ENCODE assay signal across 17 cellular contexts in the genomic region with DNA sequence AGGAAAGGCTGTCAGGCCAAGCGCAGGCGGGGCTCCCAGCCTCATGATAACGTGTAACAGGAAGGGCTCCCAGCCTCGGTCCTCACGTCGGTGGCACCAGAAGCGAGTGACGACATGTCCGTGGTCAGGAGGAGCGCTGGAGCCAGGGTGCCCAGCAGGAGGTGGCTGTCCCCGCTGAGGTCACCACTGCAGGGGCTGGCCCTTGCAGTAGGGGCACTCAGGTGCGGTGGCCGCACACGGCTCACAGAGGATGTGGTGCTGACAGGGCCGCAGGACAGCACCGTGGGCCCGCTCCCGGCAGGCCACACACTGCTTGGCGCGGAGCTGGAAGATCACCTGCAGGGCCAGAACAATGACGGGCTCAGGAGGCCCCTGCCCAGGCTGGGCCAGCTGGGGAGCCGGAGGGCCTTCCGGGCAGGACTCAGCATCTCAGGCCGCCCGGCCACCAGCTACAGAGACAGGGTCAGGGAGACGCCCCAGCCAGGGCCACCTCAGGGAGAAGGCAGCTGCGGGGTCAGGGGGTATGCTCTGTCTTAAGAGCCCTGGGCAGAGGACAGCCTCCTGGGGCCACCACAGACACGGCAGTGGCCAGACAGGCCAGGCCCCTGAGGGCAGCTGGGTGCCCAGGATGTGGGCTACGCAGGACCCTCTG.
"Had no signal": no experiment of that assay in that cellular context is flagged by ENCODE, and none has a peak within 500 bp of the region (broad histone marks: within the 10 kb centered on the region; RNA-seq: fewer than 3 reads in every experiment).

No MANE protein-coding gene starts in this region.

- H3K4me3 Mint-ChIP-seq: effector memory CD8-positive, alpha-beta T cell; memory B cell; naive thymus-derived CD8-positive, alpha-beta T cell had no signal

- H3K27me3 Mint-ChIP-seq: effector memory CD8-positive, alpha-beta T cell; memory B cell; naive thymus-derived CD8-positive, alpha-beta T cell had no signal

- H3K27ac ChIP-seq: neutrophil, tibial nerve had no signal

- FAIRE-seq: astrocyte, bronchial epithelial cell had no signal

- H3K9me3 ChIP-seq: neutrophil, tibial nerve had no signal

- ATAC-seq: effector memory CD8-positive, alpha-beta T cell; left ventricle myocardium superior; naive thymus-derived CD8-positive, alpha-beta T cell had no signal

- H3K4me3 ChIP-seq: tibial nerve had no signal

- DNase-seq: activated CD4-positive, alpha-beta T cell treated with anti-CD3 and anti-CD28 coated beads, Interleukin-2, amount 50 U/mL, for 4 hours; activated CD4-positive, CD25-positive, alpha-beta regulatory T cell treated with anti-CD3 and anti-CD28 coated beads, Interleukin-2, amount 50 U/mL, for 72 hours; dermis blood vessel endothelial cell; effector memory CD8-positive, alpha-beta T cell; foreskin melanocyte; kidney glomerular epithelial cell; naive thymus-derived CD8-positive, alpha-beta T cell; stimulated activated CD4-positive, alpha-beta T cell treated with anti-CD3 and anti-CD28 coated beads, Interleukin-12 subunit alpha, Interleukin-12 subunit beta, amount 100 ng/mL, for 4 hours; stimulated activated CD4-positive, alpha-beta T cell treated with anti-CD3 and anti-CD28 coated beads, Interleukin-2, amount 100 ng/mL, for 24 hours; substantia nigra; T1000 had no signal

- H3K27ac Mint-ChIP-seq: memory B cell had no signal

- H3K27me3 ChIP-seq: neutrophil, tibial nerve had no signal

- H3K4me1 ChIP-seq: tibial nerve had no signal

- H3K9me3 Mint-ChIP-seq: effector memory CD8-positive, alpha-beta T cell; memory B cell; naive thymus-derived CD8-positive, alpha-beta T cell had no signal
